1 cellular context compared by ENCODE assay signal in genomic region chr1:212824201-212824600, GRCh38.
TF ChIP-seq lines count a peak whose summit lies in the region.

No MANE protein-coding gene starts in this region.

TF ChIP-seq in HepG2, 621 proteins besides CTCF, POLR2A, EP300 and RAD21:
- TF ChIP-seq NFATC3 (CRISPR knock-in tag; IDR thresholded peaks at IDR 0.05) = no peak
- 0 out of 2 replicates have a peak, but pooled peaks have one; percentile 13 for TF ChIP-seq RXRA (CRISPR knock-in tag; IDR thresholded peaks at IDR 0.05)
- no peak for TF ChIP-seq FOXO1 (CRISPR knock-in tag; IDR thresholded peaks at IDR 0.05)
- TF ChIP-seq ZNF687 (CRISPR knock-in tag; IDR thresholded peaks at IDR 0.05) = peak; percentile 12; the same call in 1 of the 2 replicates
